In the genomic region with DNA sequence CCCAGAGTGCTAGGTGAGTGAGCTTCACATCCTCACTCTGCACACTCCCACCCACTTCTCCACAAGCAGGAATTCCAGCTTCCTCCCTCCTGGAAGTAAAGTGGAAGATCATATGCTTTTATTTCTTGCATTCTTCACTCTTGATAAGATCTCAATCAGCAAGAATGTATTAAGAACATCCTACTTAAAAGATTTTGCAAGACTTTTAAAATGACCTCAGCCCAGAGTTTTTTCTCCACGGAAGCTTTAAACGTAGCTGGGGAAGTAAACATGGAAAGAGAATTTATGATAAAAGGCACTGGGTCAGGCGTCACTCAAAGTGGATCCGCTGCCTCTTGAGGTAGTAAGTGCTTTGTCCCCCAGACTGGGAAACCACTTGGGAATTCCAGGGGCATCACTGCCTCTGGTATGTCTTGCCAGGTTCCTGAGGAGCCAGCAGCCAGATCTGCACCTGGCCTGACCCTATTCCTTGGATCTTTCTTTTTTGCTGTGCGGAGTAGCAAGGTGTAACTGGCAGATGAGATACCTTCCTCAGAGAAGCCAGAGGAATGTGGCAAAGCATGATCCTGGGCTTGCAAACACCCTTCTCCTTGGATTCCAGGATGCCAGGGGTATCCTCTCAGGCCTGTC, we compare ENCODE assay signal across 12 cellular contexts. TPM values are rescaled to one million over a fixed set of nuclear protein-coding genes. Genes with fewer than 3 reads are reported as not detected.
DNase-seq lines count a peak whose midpoint lies in the region; ATAC-seq and TF ChIP-seq lines count a peak whose summit lies in the region.
"Had no signal": no experiment of that assay in that cellular context is flagged by ENCODE, and none has a peak within 500 bp of the region (broad histone marks: within the 10 kb centered on the region; RNA-seq: fewer than 3 reads in every experiment).

No MANE protein-coding gene starts in this region.

- DNase-seq in EL (peak; percentile 55), NCI-H2227 treated with DMSO at 0.1 percent for 48 hours (lab: John Stamatoyannopoulos, UW) (peak; percentile 9), fibroblast of mammary gland (ENCODE audit: low read depth) (peak; percentile 8), posterior vena cava (ENCODE audit: low spot score) (peak; percentile 12), inferior parietal cortex (ENCODE audit: extremely low spot score) (no peak), NCI-H526 (lab: John Stamatoyannopoulos, UW) (no peak), COLO668 (lab: John Stamatoyannopoulos, UW; ENCODE audit: unreplicated experiment) (no peak)
- DNase-seq: activated CD4-positive, alpha-beta memory T cell treated with anti-CD3 and anti-CD28 coated beads, Interleukin-2, amount 10 ng/mL, durations not matched to agents 7 days and 5 days; amniotic stem cell; Karpas-422 had no signal

- no peak overlapping the region for H3K4me3 ChIP-seq in fibroblast of mammary gland (ENCODE audit: control insufficient read depth, low read depth, low read length)

- TF ChIP-seq CTCF in fibroblast of mammary gland (conservative IDR thresholded peaks at IDR 0.05; ENCODE audit: control insufficient read depth, insufficient read depth, low read depth, low read length) = no peak

- no peak for ATAC-seq in GM18520 (IDR thresholded peaks at IDR 0.05; ENCODE audit: unreplicated experiment)
- ATAC-seq: activated T-helper 17 cell treated with anti-CD3 and anti-CD28 coated beads, Interleukin-2, amount 50 U/mL, for 72 hours had no signal

- intact Hi-C loops in posterior vena cava (cut with DNase I) = no loop called here

RNA-seq across cellular contexts. Expression of gene CDK18, which starts 33.9 kb away (rescaled TPM):
- total RNA-seq in posterior vena cava = 1 to 10 TPM; 5.8 to 5.9 TPM

Comparison
In these comparisons a context has a peak if more than half of its experiments do, and no peak if none do; other contexts are left out.
1. DNase-seq: peak in EL (single experiment), NCI-H2227 treated with DMSO at 0.1 percent for 48 hours (single experiment), fibroblast of mammary gland (single experiment) and posterior vena cava (single experiment); none in inferior parietal cortex (single experiment), NCI-H526 (0 of 2) and COLO668 (single experiment).